In genomic region chr16:280552-280951, GRCh38 we compare ENCODE assay signal across 9 cellular contexts. TPM values are rescaled to one million over a fixed set of nuclear protein-coding genes. Genes with fewer than 3 reads are reported as not detected.
A peak's percentile ranks its signal among the peaks of the same experiment; 100 is the strongest.
DNase-seq lines count a peak whose midpoint lies in the region; ATAC-seq, FAIRE-seq and TF ChIP-seq lines count a peak whose summit lies in the region.
"Had no signal": no experiment of that assay in that cellular context is flagged by ENCODE, and none has a peak within 500 bp of the region (broad histone marks: within the 10 kb centered on the region; RNA-seq: fewer than 3 reads in every experiment).

Gene ARHGDIG (plus strand): TSS chr16:280591. CDS start chr16:280681, 90 bp downstream.

- intact Hi-C loops in lower leg skin (cut with DNase I; ENCODE audit: low total_unique reads) = no loop called here

- H3K36me3 ChIP-seq in Peyer's patch = no peaks in the 10 kb centered on the region

- H3K36me3 Mint-ChIP-seq in progenitor cell of endocrine pancreas (ENCODE audit: insufficient read depth) = peaks cover 5% of the 10 kb centered on the region

- FAIRE-seq in frontal cortex (lab: Jason Lieb, UNC) = no peak

- H3K27ac Mint-ChIP-seq in progenitor cell of endocrine pancreas = no peak within 1 kb of the TSS

- peak; percentile 43 for DNase-seq in GM10266 (ENCODE audit: extremely low spot score)
- DNase-seq in Peyer's patch = no peak
- peak; percentile 59 for DNase-seq in frontal cortex (ENCODE audit: low spot score in 2 of 2)
- DNase-seq in progenitor cell of endocrine pancreas (ENCODE audit: low spot score, unreplicated experiment) = no peak
- no peak for DNase-seq in lower leg skin (ENCODE audit: low spot score in 2 of 2)
- no peak for DNase-seq in NCI-H774 (lab: John Stamatoyannopoulos, UW)
- DNase-seq: cortex of kidney had no signal

- no peak for ATAC-seq in HG02970 (IDR thresholded peaks at IDR 0.05; ENCODE audit: low FRiP score, unreplicated experiment)

- TF ChIP-seq CTCF in GM10266 (IDR thresholded peaks at IDR 0.05; ENCODE audit: control insufficient read depth, insufficient read depth, low read depth, missing control alignments) = no peak
- no peak for TF ChIP-seq CTCF in Peyer's patch (IDR thresholded peaks at IDR 0.05)
- no peak for TF ChIP-seq CTCF in progenitor cell of endocrine pancreas (IDR thresholded peaks at IDR 0.05; ENCODE audit: unreplicated experiment)
- no peak for TF ChIP-seq CTCF in lower leg skin (IDR thresholded peaks at IDR 0.05)

- peak within 1 kb of the TSS; percentile 56 for H3K4me3 Mint-ChIP-seq in progenitor cell of endocrine pancreas (ENCODE audit: low read depth)

- peak within 1 kb of the TSS in 2 of 4 donors; percentile 43 to 45 for H3K4me3 ChIP-seq in Peyer's patch
- no peak within 1 kb of the TSS for H3K4me3 ChIP-seq in lower leg skin (ENCODE audit: low read depth, poor library complexity, severe bottlenecking)

- WGBS in lower leg skin, 2 donors = 0% methylated on average over 2 of the region's 54 CpGs; no CpG with 5 or more reads in 1 of the 2 donors

- peaks cover 0 to 18% of the 10 kb centered on the region in 2 donors for H3K27me3 ChIP-seq in Peyer's patch

- no peak within 1 kb of the TSS for H3K27ac ChIP-seq in Peyer's patch

- H3K4me1 Mint-ChIP-seq in progenitor cell of endocrine pancreas (ENCODE audit: low read depth) = peaks cover 2% of the 10 kb centered on the region

- no peaks in the 10 kb centered on the region for H3K9me3 Mint-ChIP-seq in progenitor cell of endocrine pancreas (ENCODE audit: low read depth)

- no peaks in the 10 kb centered on the region for H3K9me3 ChIP-seq in Peyer's patch

- H3K4me1 ChIP-seq in Peyer's patch = peaks cover 0 to 27% (median 7%) of the 10 kb centered on the region in 4 donors

- no peak for TF ChIP-seq POLR2A in Peyer's patch (IDR thresholded peaks at IDR 0.05)
- no peak for TF ChIP-seq POLR2A in lower leg skin (IDR thresholded peaks at IDR 0.05)

- H3K27me3 Mint-ChIP-seq in progenitor cell of endocrine pancreas = peaks cover 26% of the 10 kb centered on the region

RNA-seq across cellular contexts. Expression of gene ARHGDIG, which starts in this region (rescaled TPM):
- 100 to 1,000 TPM in 1 of 4 donors, 10 to 100 TPM in 1, 1 to 10 TPM in 1, not detected in 1; 3.7 to 112 (median 67.5) TPM for total RNA-seq in Peyer's patch
- 51.4 TPM for total RNA-seq in frontal cortex
- total RNA-seq in progenitor cell of endocrine pancreas = 6.0 and 6.5 TPM in 2 replicates
- not detected for total RNA-seq in lower leg skin
- total RNA-seq: RPMI7951 had no signal

Comparison
In these comparisons a context has a peak if more than half of its experiments do, and no peak if none do; other contexts are left out.
1. DNase-seq: peak in GM10266 (single experiment) and frontal cortex (2 of 2); none in Peyer's patch (0 of 3), progenitor cell of endocrine pancreas (single experiment), lower leg skin (0 of 2) and NCI-H774 (single experiment).